Comparison of ENCODE assay signal across 8 cellular contexts in the genomic region with DNA sequence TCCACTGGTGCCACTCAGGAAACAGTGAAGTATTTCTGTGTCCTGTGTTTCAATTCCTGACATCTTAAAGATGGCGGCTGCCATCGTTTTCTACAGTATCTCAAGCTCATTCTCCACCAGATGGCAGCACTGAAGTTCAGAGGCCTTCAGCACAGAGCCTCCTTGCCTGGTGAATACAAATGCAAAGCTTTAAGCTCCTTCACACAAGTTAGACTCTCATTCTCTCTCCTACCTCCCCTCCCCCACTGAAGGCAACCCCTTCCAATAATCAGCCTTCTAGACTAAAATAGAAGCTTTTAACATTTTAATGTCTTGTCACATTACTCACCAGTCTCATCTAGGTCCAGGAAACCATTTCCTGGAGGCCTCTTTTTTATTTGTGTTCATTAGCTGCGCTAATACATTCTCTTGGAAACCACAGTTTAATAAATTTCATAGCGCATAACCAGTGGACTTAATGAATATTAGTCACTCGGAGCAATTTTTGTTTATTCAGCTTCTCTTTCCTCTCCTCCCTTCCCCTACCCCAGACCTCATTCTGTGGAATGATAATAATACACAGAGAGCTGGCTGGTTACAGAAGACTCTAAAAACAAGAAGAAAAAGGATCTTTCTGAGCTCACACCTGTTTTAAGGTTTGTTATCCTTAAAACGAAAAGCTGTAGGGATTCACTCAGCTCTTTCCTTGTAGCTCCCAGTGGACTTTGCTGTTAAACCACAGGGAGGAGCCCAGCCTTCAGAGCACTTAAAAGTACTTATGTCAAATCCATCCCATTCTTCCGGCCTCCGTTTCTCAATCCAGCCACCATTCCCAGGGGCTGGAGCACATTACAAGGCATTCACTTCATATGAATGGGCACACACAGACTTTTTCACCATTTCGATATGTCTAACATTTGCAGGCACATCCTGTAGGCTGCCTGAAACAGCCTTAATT.
A peak's percentile ranks its signal among the peaks of the same experiment; 100 is the strongest.
DNase-seq lines count a peak whose midpoint lies in the region; ATAC-seq, FAIRE-seq and TF ChIP-seq lines count a peak whose summit lies in the region.

No MANE protein-coding gene starts in this region.

- H3K36me3 ChIP-seq in mesenchymal stem cell (ENCODE audit: control insufficient read depth in 1 of 2, insufficient read depth in 2 of 2, low read depth in 1 of 2, low read length in 2 of 2) (no peaks in the 10 kb centered on the region), stomach (no peaks in the 10 kb centered on the region)

- peak; percentile 77 for DNase-seq in AG08395 (ENCODE audit: low spot score)
- peak; percentile 9 for DNase-seq in GM12891 (ENCODE audit: insufficient read length, low spot score)
- DNase-seq in NCI-H1092 treated with DMSO at 0.1 percent for 48 hours (lab: John Stamatoyannopoulos, UW): peak; percentile 72
- DNase-seq in T-helper 9 cell: peak; percentile 18
- peak; percentile 12 for DNase-seq in effector CD4-positive, alpha-beta T cell
- peak; percentile 96 for DNase-seq in mesenchymal stem cell
- DNase-seq in stomach: peak; percentile 27

- peak; percentile 47 for FAIRE-seq in GM12891 (lab: Jason Lieb, UNC)

- peak overlapping the region in 1 of 2 experiments; percentile 74 for H3K14ac ChIP-seq in mesenchymal stem cell (ENCODE audit: low read length in 2 of 2)

- peak overlapping the region; percentile 13 to 64 for H3K18ac ChIP-seq in mesenchymal stem cell (ENCODE audit: low read depth in 1 of 2, low read length in 2 of 2)

- H4K8ac ChIP-seq in mesenchymal stem cell (ENCODE audit: low read length): peak overlapping the region; percentile 12

- H2BK12ac ChIP-seq in mesenchymal stem cell (ENCODE audit: low read length in 2 of 2): peak overlapping the region; percentile 51 to 77

- TF ChIP-seq EP300 in stomach (IDR thresholded peaks at IDR 0.05): no peak

- H3K4me3 ChIP-seq in mesenchymal stem cell (ENCODE audit: insufficient read depth in 1 of 2, low read depth in 1 of 2, low read length in 2 of 2) (peak overlapping the region in 1 of 2 experiments; percentile 55), stomach (no peak overlapping the region)

- TF ChIP-seq POLR2A in GM12891 (IDR thresholded peaks at IDR 0.05; ENCODE audit: low read depth, low read length) (no peak), stomach (IDR thresholded peaks at IDR 0.05) (no peak)

- H3K79me1 ChIP-seq in mesenchymal stem cell (replicated peaks; ENCODE audit: low read length, poor library complexity, severe bottlenecking): no peaks in the 10 kb centered on the region

- intact Hi-C loops in stomach (cut with DNase I; ENCODE audit: low total_unique reads): no loop called here

- peak overlapping the region; percentile 31 for H2BK5ac ChIP-seq in mesenchymal stem cell (ENCODE audit: low read depth, low read length, poor library complexity, severe bottlenecking)

- peak overlapping the region; percentile 83 for H3K9ac ChIP-seq in mesenchymal stem cell (ENCODE audit: low read length)

- peak; percentile 93 for ATAC-seq in HG02678 (IDR thresholded peaks at IDR 0.05; ENCODE audit: unreplicated experiment)

- H3K27ac ChIP-seq in mesenchymal stem cell (ENCODE audit: low read length, poor library complexity, severe bottlenecking) (peak overlapping the region; percentile 77), stomach (peak overlapping the region in 2 of 5 donors; percentile 27 to 49)

- H2BK15ac ChIP-seq in mesenchymal stem cell (ENCODE audit: low read depth, poor library complexity, severe bottlenecking): no peak overlapping the region

- H3K4ac ChIP-seq in mesenchymal stem cell (ENCODE audit: low read depth in 1 of 2, low read length in 2 of 2): peak overlapping the region in 1 of 2 experiments; percentile 10

- H3K27me3 ChIP-seq in mesenchymal stem cell (ENCODE audit: control insufficient read depth in 1 of 2, insufficient read depth in 1 of 2, low read length in 2 of 2) (no peaks in the 10 kb centered on the region), stomach (no peaks in the 10 kb centered on the region)

- no peak overlapping the region for H2AFZ ChIP-seq in mesenchymal stem cell (ENCODE audit: low read depth, low read length)

- no peaks in the 10 kb centered on the region for H3K9me3 ChIP-seq in mesenchymal stem cell (ENCODE audit: control insufficient read depth, low read length)
- H3K9me3 ChIP-seq in stomach: peaks cover 0 to 9% (median 7%) of the 10 kb centered on the region in 4 donors

- no peaks in the 10 kb centered on the region for H3K4me1 ChIP-seq in mesenchymal stem cell (ENCODE audit: control insufficient read depth, insufficient read depth, low read depth, low read length)
- no peaks in the 10 kb centered on the region for H3K4me1 ChIP-seq in stomach

- TF ChIP-seq CTCF in stomach (IDR thresholded peaks at IDR 0.05): peak in 4 of 7 experiments; percentile 16 to 44 (median 24)

- no peak overlapping the region for H2AK5ac ChIP-seq in mesenchymal stem cell (ENCODE audit: low read length, severe bottlenecking)

- H3K23ac ChIP-seq in mesenchymal stem cell (ENCODE audit: low read length in 2 of 2): no peak overlapping the region

- peak overlapping the region; percentile 52 for H3K4me2 ChIP-seq in mesenchymal stem cell (ENCODE audit: low read length, poor library complexity, severe bottlenecking)

- peak overlapping the region; percentile 79 for H2BK120ac ChIP-seq in mesenchymal stem cell (ENCODE audit: low read depth, low read length)

- WGBS in mesenchymal stem cell: 43% methylated on average over 7 of the region's 9 CpGs
- WGBS in stomach, 5 donors: 65 to 81% (median 76%) methylated on average over 9 of the region's 9 CpGs

- peak overlapping the region; percentile 39 for H4K91ac ChIP-seq in mesenchymal stem cell (ENCODE audit: low read length)

TF ChIP-seq in GM12891, 5 proteins besides CTCF, POLR2A, EP300 and RAD21:
- TF ChIP-seq POLR2AphosphoS5 (IDR thresholded peaks at IDR 0.05; ENCODE audit: low read depth, low read length) (no peak), SPI1 (IDR thresholded peaks at IDR 0.05; ENCODE audit: low read depth, low read length) (no peak), POU2F2 (IDR thresholded peaks at IDR 0.05; ENCODE audit: low read depth, low read length) (no peak), PAX5 (IDR thresholded peaks at IDR 0.05; ENCODE audit: insufficient read depth, low read length, severe bottlenecking) (no peak), TAF1 (IDR thresholded peaks at IDR 0.05; ENCODE audit: low read depth, low read length) (no peak)
TF ChIP-seq in GM12891: peak in this region for 0.

Comparison
In these comparisons a context has a peak if more than half of its experiments do, and no peak if none do; other contexts are left out.
1. DNase-seq: peak in every context shown above with its lines; median percentile 96 in mesenchymal stem cell; 77 in AG08395; 72 in NCI-H1092 treated with DMSO at 0.1 percent for 48 hours; 27 in stomach; 18 in T-helper 9 cell; 12 in effector CD4-positive, alpha-beta T cell; 9 in GM12891.